ENCODE assay signal across 8 cellular contexts in the genomic region with DNA sequence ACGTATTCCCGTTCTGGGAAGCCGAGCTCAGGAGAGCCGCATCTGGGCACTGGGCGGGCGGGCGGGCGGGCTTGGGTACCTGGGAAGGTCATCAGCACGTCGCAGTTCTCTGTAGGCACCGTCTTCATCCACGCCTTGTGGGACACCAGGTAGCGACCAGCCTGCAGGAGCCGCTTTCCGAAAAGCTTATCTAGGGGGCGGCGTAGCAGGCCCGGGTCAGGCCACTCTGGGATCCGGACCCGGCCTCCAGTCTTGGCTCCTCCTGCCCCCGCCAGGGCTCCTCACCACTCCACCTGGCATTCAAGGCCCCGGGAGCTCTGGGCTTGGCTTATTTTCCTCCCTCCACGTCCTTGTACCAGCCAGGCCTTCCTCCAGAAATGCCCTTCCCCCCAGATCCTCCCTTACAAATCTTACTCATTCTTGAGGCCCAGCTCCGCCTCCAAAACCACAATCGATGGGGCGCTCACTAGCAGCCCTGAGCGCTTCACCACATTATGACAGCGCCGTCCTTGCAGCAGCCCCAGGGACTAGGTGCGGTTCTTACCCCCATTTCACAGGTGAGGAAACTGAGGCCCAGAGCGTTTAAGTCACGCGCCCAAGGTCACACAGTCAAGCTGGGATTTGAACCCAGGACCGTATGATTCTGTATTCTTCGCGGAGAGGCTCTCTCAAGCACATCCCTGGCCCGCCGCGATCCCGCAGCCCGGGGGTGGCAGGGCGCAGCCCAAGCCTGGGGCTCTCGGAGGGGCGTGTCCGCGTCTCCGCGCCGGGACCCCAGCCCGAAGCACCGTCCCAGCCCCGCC. TPM values are rescaled to one million over a fixed set of nuclear protein-coding genes. Genes with fewer than 3 reads are reported as not detected.
A peak's percentile ranks its signal among the peaks of the same experiment; 100 is the strongest.
DNase-seq lines count a peak whose midpoint lies in the region; ATAC-seq and TF ChIP-seq lines count a peak whose summit lies in the region.

No MANE protein-coding gene starts in this region.

- no peaks in the 10 kb centered on the region for H3K9me2 ChIP-seq in PC-9 (ENCODE audit: insufficient read depth)

- peak; percentile 41 for ATAC-seq in foreskin keratinocyte
- ATAC-seq in gastrocnemius medialis = no peak
- ATAC-seq in HG03039 (IDR thresholded peaks at IDR 0.05; ENCODE audit: unreplicated experiment) = no peak

- H3K9me3 ChIP-seq in PC-9 (ENCODE audit: insufficient read depth, low read depth) = no peaks in the 10 kb centered on the region
- no peaks in the 10 kb centered on the region for H3K9me3 ChIP-seq in gastrocnemius medialis

- no peak for TF ChIP-seq CTCF in PC-9 (conservative IDR thresholded peaks at IDR 0.05)
- TF ChIP-seq CTCF in foreskin keratinocyte (conservative IDR thresholded peaks at IDR 0.05) = no peak
- no peak for TF ChIP-seq CTCF in gastrocnemius medialis (IDR thresholded peaks at IDR 0.05 in 4 of 5, conservative IDR thresholded peaks at IDR 0.05 in 1 of 5)

- peak; percentile 28 for DNase-seq in NCI-H2227 (lab: John Stamatoyannopoulos, UW; ENCODE audit: unreplicated experiment)
- no peak for DNase-seq in NCI-H2227 treated with DMSO at 0.1 percent for 48 hours (lab: John Stamatoyannopoulos, UW)
- peak; percentile 52 to 86 for DNase-seq in PC-9
- DNase-seq in activated T-helper 1 cell treated with anti-CD3 and anti-CD28 coated beads, Interleukin-2, amount 50 U/mL, for 16 hours (ENCODE audit: low read depth in 1 of 2, low spot score in 1 of 2) = peak; percentile 52 to 57
- DNase-seq in foreskin keratinocyte = peak; percentile 53 to 80
- DNase-seq in gastrocnemius medialis = no peak
- no peak for DNase-seq in cerebellar nuclear complex (lab: John Stamatoyannopoulos, UW)

- H3K36me3 ChIP-seq in PC-9 (ENCODE audit: low read depth) = no peaks in the 10 kb centered on the region
- peaks cover 0 to 2% of the 10 kb centered on the region in 2 donors for H3K36me3 ChIP-seq in gastrocnemius medialis

- H3K4me3 ChIP-seq in PC-9 (peak overlapping the region; percentile 79), gastrocnemius medialis (peak overlapping the region; percentile 70 to 89 (median 80))

- peak overlapping the region; percentile 80 for H3K4me2 ChIP-seq in PC-9

- H4K20me1 ChIP-seq in PC-9 (ENCODE audit: insufficient read depth) = no peaks in the 10 kb centered on the region; the same call in 1 of the 2 replicates

- peak overlapping the region; percentile 85 for H2AFZ ChIP-seq in PC-9

- intact Hi-C loops in PC-9 (cut with micrococcal nuclease; ENCODE audit: unreplicated experiment) = no loop called here
- intact Hi-C loops in gastrocnemius medialis (cut with DNase I; ENCODE audit: low total_unique reads) = loop anchor here (2.0 to 10.0 kb wide), 2 partner anchors 67 to 221 kb away; partner anchors contain the start of genes BABAM1 and COLGALT1

- H3K27ac ChIP-seq in PC-9 = no peak overlapping the region
- no peak overlapping the region for H3K27ac ChIP-seq in foreskin keratinocyte
- peak overlapping the region; percentile 65 to 81 (median 76) for H3K27ac ChIP-seq in gastrocnemius medialis

- POLR2A ChIA-PET in PC-9 (lab: Charles Lee; ENCODE audit: unreplicated experiment) = interaction anchor here (0.6 kb wide), 1 partner anchor 25 kb away, joined by 4 read pairs; no protein-coding TSS in a partner anchor

- in situ Hi-C loops in gastrocnemius medialis (cut with MboI; ENCODE audit: low sequenced_read_pairs in 4 of 4) = no loop called here

- CTCF ChIA-PET in PC-9 (lab: Charles Lee) = interaction anchor here (0.5 to 0.6 kb wide), 3 partner anchors 38 to 266 kb away, joined by 4 to 11 read pairs (median 4); no protein-coding TSS in a partner anchor

- BruUV-seq in PC-9 (replicated peaks; lab: Mats Ljungman, UMichigan) = no TSS peak

- H3F3A ChIP-seq in PC-9 (ENCODE audit: insufficient read depth, low read depth) = peaks cover 38% of the 10 kb centered on the region; the same call in 1 of the 2 replicates

- peaks cover 18% of the 10 kb centered on the region for H3K79me2 ChIP-seq in PC-9 (ENCODE audit: low read depth)

- TF ChIP-seq POLR2A in gastrocnemius medialis (IDR thresholded peaks at IDR 0.05) = no peak

- H3K27me3 ChIP-seq in PC-9 (ENCODE audit: insufficient read depth, low read depth) (no peaks in the 10 kb centered on the region), foreskin keratinocyte (peaks cover 17% of the 10 kb centered on the region), gastrocnemius medialis (no peaks in the 10 kb centered on the region)

- H3K4me1 ChIP-seq in PC-9 (replicated peaks; ENCODE audit: insufficient read depth) (peaks cover 32% of the 10 kb centered on the region), foreskin keratinocyte (no peaks in the 10 kb centered on the region), gastrocnemius medialis (peaks cover 22 to 24% of the 10 kb centered on the region in 2 donors)

RNA-seq across cellular contexts. Expression of gene ANO8, which starts 0.8 kb away (rescaled TPM):
- total RNA-seq in PC-9 (2021) (11.4 and 15.1 TPM in 2 replicates), foreskin keratinocyte (2.1 and 2.9 TPM in 2 replicates), gastrocnemius medialis (10 to 100 TPM in 2 of 4 donors, 1 to 10 TPM in 2; 6.2 to 24.5 (median 9.9) TPM)
- 1.2 and 1.4 TPM in 2 replicates for polyA plus RNA-seq in foreskin keratinocyte

RNA-seq across cellular contexts. Expression of gene GTPBP3, which starts 3.5 kb away (rescaled TPM):
- total RNA-seq in PC-9 (2021) (48.8 and 50.7 TPM in 2 replicates), foreskin keratinocyte (14.9 and 18.7 TPM in 2 replicates), gastrocnemius medialis (10 to 100 TPM in 3 of 4 donors, 1 to 10 TPM in 1; 6.7 to 21.3 (median 11.1) TPM)
- 14.3 and 16.6 TPM in 2 replicates for polyA plus RNA-seq in foreskin keratinocyte

RNA-seq across cellular contexts. Expression of gene DDA1, which starts 24.4 kb away (rescaled TPM):
- total RNA-seq in PC-9 (2021) (47.6 and 72.5 TPM in 2 replicates), foreskin keratinocyte (54.7 and 59.1 TPM in 2 replicates), gastrocnemius medialis (10 to 100 TPM; 18.7 to 40.0 (median 27.0) TPM)
- 76.4 and 78.6 TPM in 2 replicates for polyA plus RNA-seq in foreskin keratinocyte

RNA-seq across cellular contexts. Expression of gene MRPL34, which starts 28.1 kb away (rescaled TPM):
- total RNA-seq in PC-9 (2021) (64.8 and 70.8 TPM in 2 replicates), foreskin keratinocyte (38.8 and 43.6 TPM in 2 replicates), gastrocnemius medialis (100 to 1,000 TPM; 145 to 369 (median 249) TPM)
- polyA plus RNA-seq in foreskin keratinocyte = 99.8 and 114 TPM in 2 replicates

RNA-seq across cellular contexts. Expression of gene ABHD8, which starts 30.6 kb away (rescaled TPM):
- 32.2 and 37.5 TPM in 2 replicates for total RNA-seq in PC-9 (2021)
- total RNA-seq in foreskin keratinocyte = 12.6 and 16.0 TPM in 2 replicates
- 14.4 and 17.6 TPM in 2 replicates for polyA plus RNA-seq in foreskin keratinocyte
- total RNA-seq in gastrocnemius medialis = 10 to 100 TPM; 12.2 to 25.0 (median 19.8) TPM

Comparison
In these comparisons a context has a peak if more than half of its experiments do, and no peak if none do; other contexts are left out.
1. DNase-seq: peak in NCI-H2227 (single experiment), PC-9 (2 of 2), activated T-helper 1 cell treated with anti-CD3 and anti-CD28 coated beads, Interleukin-2, amount 50 U/mL, for 16 hours (2 of 2) and foreskin keratinocyte (2 of 2); none in NCI-H2227 treated with DMSO at 0.1 percent for 48 hours (single experiment), gastrocnemius medialis (0 of 2) and cerebellar nuclear complex (0 of 2).
2. H3K27ac ChIP-seq: peak in gastrocnemius medialis (4 of 4); none in PC-9 (single experiment) and foreskin keratinocyte (single experiment).